ENCODE assay signal across 14 cellular contexts in genomic region chr2:203462308-203462707, GRCh38.
"Had no signal": no experiment of that assay in that cellular context is flagged by ENCODE, and none has a peak within 500 bp of the region (broad histone marks: within the 10 kb centered on the region; RNA-seq: fewer than 3 reads in every experiment).

No MANE protein-coding gene starts in this region.

- ATAC-seq: activated naive CD8-positive, alpha-beta T cell treated with anti-CD3 and anti-CD28 coated beads, Interleukin-2, amount 50 U/mL, for 24 hours; natural killer cell; stimulated activated naive B cell treated with anti-CD40 and anti-IgM and Interleukin-4, amounts not matched to agents 10 μg/mL and 1 μg/mL and 100 μg/mL, for 72 hours; upper lobe of right lung had no signal

- H3K27ac Mint-ChIP-seq: activated CD4-positive, alpha-beta memory T cell treated with anti-CD3 and anti-CD28 coated beads, Interleukin-2, amount 10 ng/mL, durations not matched to agents 7 days and 5 days; activated naive CD4-positive, alpha-beta T cell treated with anti-CD3 and anti-CD28 coated beads, Interleukin-2, amount 10 ng/mL, durations not matched to agents 7 days and 5 days; activated naive CD8-positive, alpha-beta T cell treated with anti-CD3 and anti-CD28 coated beads, Interleukin-2, amount 50 U/mL, for 24 hours; activated T-cell treated with anti-CD3 and anti-CD28 coated beads, Interleukin-2, amount 50 U/mL, for 24 hours; natural killer cell; stimulated activated naive B cell treated with anti-CD40 and anti-IgM and Interleukin-4, amounts not matched to agents 10 μg/mL and 1 μg/mL and 100 μg/mL, for 72 hours had no signal

- H3K4me3 ChIP-seq: ascending aorta, coronary artery, upper lobe of right lung had no signal

- H3K4me1 Mint-ChIP-seq: activated CD4-positive, alpha-beta memory T cell treated with anti-CD3 and anti-CD28 coated beads, Interleukin-2, amount 10 ng/mL, durations not matched to agents 7 days and 5 days; activated naive CD4-positive, alpha-beta T cell treated with anti-CD3 and anti-CD28 coated beads, Interleukin-2, amount 10 ng/mL, durations not matched to agents 7 days and 5 days; activated naive CD8-positive, alpha-beta T cell treated with anti-CD3 and anti-CD28 coated beads, Interleukin-2, amount 50 U/mL, for 24 hours; central memory CD8-positive, alpha-beta T cell; natural killer cell; stimulated activated naive B cell treated with anti-CD40 and anti-IgM and Interleukin-4, amounts not matched to agents 10 μg/mL and 1 μg/mL and 100 μg/mL, for 72 hours had no signal

- H3K27me3 ChIP-seq: ascending aorta, neutrophil, upper lobe of right lung had no signal

- H3K9me3 ChIP-seq: ascending aorta, neutrophil, upper lobe of right lung had no signal

- H3K9me3 Mint-ChIP-seq: activated CD4-positive, alpha-beta memory T cell treated with anti-CD3 and anti-CD28 coated beads, Interleukin-2, amount 10 ng/mL, durations not matched to agents 7 days and 5 days; activated naive CD4-positive, alpha-beta T cell treated with anti-CD3 and anti-CD28 coated beads, Interleukin-2, amount 10 ng/mL, durations not matched to agents 7 days and 5 days; activated naive CD8-positive, alpha-beta T cell treated with anti-CD3 and anti-CD28 coated beads, Interleukin-2, amount 50 U/mL, for 24 hours; activated T-cell treated with anti-CD3 and anti-CD28 coated beads, Interleukin-2, amount 50 U/mL, for 24 hours; central memory CD8-positive, alpha-beta T cell; natural killer cell; stimulated activated naive B cell treated with anti-CD40 and anti-IgM and Interleukin-4, amounts not matched to agents 10 μg/mL and 1 μg/mL and 100 μg/mL, for 72 hours had no signal

- H3K27ac ChIP-seq: ascending aorta, coronary artery, neutrophil, upper lobe of right lung had no signal

- DNase-seq: activated CD4-positive, alpha-beta memory T cell treated with anti-CD3 and anti-CD28 coated beads, Interleukin-2, amount 10 ng/mL, durations not matched to agents 7 days and 5 days; activated CD4-positive, alpha-beta T cell treated with anti-CD3 and anti-CD28 coated beads for 48 hours; activated CD4-positive, CD25-positive, alpha-beta regulatory T cell; activated naive CD4-positive, alpha-beta T cell treated with anti-CD3 and anti-CD28 coated beads, Interleukin-2, amount 10 ng/mL, durations not matched to agents 7 days and 5 days; activated naive CD8-positive, alpha-beta T cell treated with anti-CD3 and anti-CD28 coated beads, Interleukin-2, amount 50 U/mL, for 24 hours; activated T-cell treated with anti-CD3 and anti-CD28 coated beads, Interleukin-2, amount 50 U/mL, for 24 hours; natural killer cell; stimulated activated naive B cell treated with anti-CD40 and anti-IgM and Interleukin-4, amounts not matched to agents 10 μg/mL and 1 μg/mL and 100 μg/mL, for 72 hours; T1000; upper lobe of right lung had no signal

- H3K27me3 Mint-ChIP-seq: activated CD4-positive, alpha-beta memory T cell treated with anti-CD3 and anti-CD28 coated beads, Interleukin-2, amount 10 ng/mL, durations not matched to agents 7 days and 5 days; activated naive CD4-positive, alpha-beta T cell treated with anti-CD3 and anti-CD28 coated beads, Interleukin-2, amount 10 ng/mL, durations not matched to agents 7 days and 5 days; activated T-cell treated with anti-CD3 and anti-CD28 coated beads, Interleukin-2, amount 50 U/mL, for 24 hours had no signal

- H3K36me3 Mint-ChIP-seq: activated naive CD4-positive, alpha-beta T cell treated with anti-CD3 and anti-CD28 coated beads, Interleukin-2, amount 10 ng/mL, durations not matched to agents 7 days and 5 days; natural killer cell; stimulated activated naive B cell treated with anti-CD40 and anti-IgM and Interleukin-4, amounts not matched to agents 10 μg/mL and 1 μg/mL and 100 μg/mL, for 72 hours had no signal

- H3K4me3 Mint-ChIP-seq: activated CD4-positive, alpha-beta memory T cell treated with anti-CD3 and anti-CD28 coated beads, Interleukin-2, amount 10 ng/mL, durations not matched to agents 7 days and 5 days; activated naive CD4-positive, alpha-beta T cell treated with anti-CD3 and anti-CD28 coated beads, Interleukin-2, amount 10 ng/mL, durations not matched to agents 7 days and 5 days; activated naive CD8-positive, alpha-beta T cell treated with anti-CD3 and anti-CD28 coated beads, Interleukin-2, amount 50 U/mL, for 24 hours; activated T-cell treated with anti-CD3 and anti-CD28 coated beads, Interleukin-2, amount 50 U/mL, for 24 hours; central memory CD8-positive, alpha-beta T cell; natural killer cell; stimulated activated naive B cell treated with anti-CD40 and anti-IgM and Interleukin-4, amounts not matched to agents 10 μg/mL and 1 μg/mL and 100 μg/mL, for 72 hours had no signal

- H3K36me3 ChIP-seq: neutrophil had no signal
